8 cellular contexts compared by ENCODE assay signal in genomic region chr3:188389711-188390346, GRCh38.
DNase-seq lines count a peak whose midpoint lies in the region; ATAC-seq, FAIRE-seq and TF ChIP-seq lines count a peak whose summit lies in the region.

No MANE protein-coding gene starts in this region.

- peaks cover 2% of the 10 kb centered on the region for H3K36me3 Mint-ChIP-seq in activated T-helper 1 cell treated with anti-CD3 and anti-CD28 coated beads, Interleukin-12 subunit alpha, Interleukin-12 subunit beta, Interleukin-2, Interleukin-4 antibody, amounts not matched to agents 30 ng/mL and 10 ng/mL and 1 ng/mL, durations not matched to agents 14 hours and 24 hours and 36 hours (ENCODE audit: low read depth)

- CTCF ChIA-PET in HepG2 (lab: Yijun Ruan, JAX; ENCODE audit: low intra/inter-chr PET ratio, low total read pairs), result no interaction called here

- no peaks in the 10 kb centered on the region for H3K9me3 ChIP-seq in liver (ENCODE audit: control insufficient read depth in 4 of 4, low read length in 3 of 4)
- H3K9me3 ChIP-seq in HepG2 (ENCODE audit: low read length), result no peaks in the 10 kb centered on the region
- H3K9me3 ChIP-seq in suprapubic skin, result no peaks in the 10 kb centered on the region

- H3K36me3 ChIP-seq in liver (ENCODE audit: control insufficient read depth in 4 of 4, insufficient read depth in 3 of 4, low read depth in 1 of 4, low read length in 3 of 4) (no peaks in the 10 kb centered on the region), HepG2 (replicated peaks in 1 of 2; ENCODE audit: control insufficient read depth in 1 of 2, insufficient read depth in 2 of 2, low read length in 2 of 2) (no peaks in the 10 kb centered on the region), suprapubic skin (no peaks in the 10 kb centered on the region)

- H3K79me2 ChIP-seq in HepG2 (ENCODE audit: insufficient read depth, low read length), result peaks cover 9% of the 10 kb centered on the region

- in situ Hi-C loops in HepG2 (cut with HindIII; ENCODE audit: extremely low pct_ligation_motif_present, low pct_unique_long_range_greater_than_20kb), result no loop called here

- WGBS in liver, result 85% methylated on average over 5 of the region's 5 CpGs
- WGBS in HepG2 (ENCODE audit: low lambda C conversion rate), result 95% methylated on average over 5 of the region's 5 CpGs
- 30% methylated on average over 5 of the region's 5 CpGs for WGBS in suprapubic skin

- peaks cover 1% of the 10 kb centered on the region for H3K27me3 Mint-ChIP-seq in activated T-helper 1 cell treated with anti-CD3 and anti-CD28 coated beads, Interleukin-12 subunit alpha, Interleukin-12 subunit beta, Interleukin-2, Interleukin-4 antibody, amounts not matched to agents 30 ng/mL and 10 ng/mL and 1 ng/mL, durations not matched to agents 14 hours and 24 hours and 36 hours (ENCODE audit: insufficient read depth)

- no peak overlapping the region for H3K4me3 ChIP-seq in liver (ENCODE audit: low read depth in 1 of 3, low read length in 3 of 3)
- no peak overlapping the region for H3K4me3 ChIP-seq in HepG2 (replicated peaks in 1 of 3; ENCODE audit: insufficient read depth in 1 of 3, low read depth in 2 of 3, low read length in 3 of 3)
- H3K4me3 ChIP-seq in suprapubic skin, result no peak overlapping the region

- no TSS peak for BruUV-seq in HepG2 (replicated peaks; lab: Mats Ljungman, UMichigan)

- H3K4me1 ChIP-seq in liver (ENCODE audit: control insufficient read depth in 4 of 4, insufficient read depth in 4 of 4, low read length in 3 of 4) (peaks cover 0 to 21% (median 15%) of the 10 kb centered on the region in 4 donors), HepG2 (ENCODE audit: insufficient read depth, low read length) (peaks cover 47% of the 10 kb centered on the region), suprapubic skin (peaks cover 35% of the 10 kb centered on the region)

- ATAC-seq in HepG2, result no peak
- peak; percentile 97 for ATAC-seq in HG03342 (IDR thresholded peaks at IDR 0.05; ENCODE audit: unreplicated experiment)

- no peak overlapping the region for H3K4me2 ChIP-seq in HepG2 (ENCODE audit: low read depth, low read length)

- DNase-seq in HepG2 (ENCODE audit: low spot score), result no peak
- DNase-seq in activated T-helper 1 cell treated with anti-CD3 and anti-CD28 coated beads, Interleukin-12 subunit alpha, Interleukin-12 subunit beta, Interleukin-2, Interleukin-4 antibody, amounts not matched to agents 30 ng/mL and 10 ng/mL and 1 ng/mL, durations not matched to agents 14 hours and 24 hours and 36 hours (ENCODE audit: low spot score), result peak; percentile 33
- peak; percentile 74 to 90 for DNase-seq in lung microvascular endothelial cell (ENCODE audit: low read depth in 2 of 2)
- DNase-seq in suprapubic skin (ENCODE audit: low spot score in 2 of 2), result no peak
- no peak for DNase-seq in NCI-H226
- no peak for DNase-seq in NCI-H2029 treated with DMSO at 0.1 percent for 48 hours (lab: John Stamatoyannopoulos, UW)

- H3K27ac Mint-ChIP-seq in activated T-helper 1 cell treated with anti-CD3 and anti-CD28 coated beads, Interleukin-12 subunit alpha, Interleukin-12 subunit beta, Interleukin-2, Interleukin-4 antibody, amounts not matched to agents 30 ng/mL and 10 ng/mL and 1 ng/mL, durations not matched to agents 14 hours and 24 hours and 36 hours, result peak overlapping the region; percentile 86

- TF ChIP-seq POLR2A in HepG2 (IDR thresholded peaks at IDR 0.05; ENCODE audit: insufficient read depth in 1 of 2, low read depth in 2 of 2, low read length in 2 of 2) (no peak), suprapubic skin (IDR thresholded peaks at IDR 0.05) (no peak)

- H3K27me3 ChIP-seq in liver (ENCODE audit: control insufficient read depth in 4 of 4, insufficient read depth in 4 of 4, low read length in 3 of 4) (no peaks in the 10 kb centered on the region), HepG2 (ENCODE audit: control insufficient read depth in 1 of 2, insufficient read depth in 2 of 2, low read length in 2 of 2) (no peaks in the 10 kb centered on the region), suprapubic skin (no peaks in the 10 kb centered on the region)

- H3K9ac ChIP-seq in liver (ENCODE audit: low read depth in 1 of 2, low read length in 2 of 2), result peak overlapping the region in 1 of 2 donors; percentile 11
- H3K9ac ChIP-seq in HepG2 (ENCODE audit: insufficient read depth, low read depth, low read length), result no peak overlapping the region

- H4K20me1 ChIP-seq in HepG2 (ENCODE audit: insufficient read depth, low read length), result no peaks in the 10 kb centered on the region

- peak overlapping the region in 1 of 2 donors; percentile 38 for H3K27ac ChIP-seq in liver (ENCODE audit: low read depth in 1 of 2, low read length in 2 of 2)
- H3K27ac ChIP-seq in HepG2 (ENCODE audit: extremely low read length, insufficient read depth, low read length), result no peak overlapping the region
- peak overlapping the region; percentile 82 for H3K27ac ChIP-seq in suprapubic skin

- POLR2A ChIA-PET in HepG2 (lab: Yijun Ruan, JAX), result no interaction called here

- peak; percentile 10 to 23 for TF ChIP-seq RAD21 in liver (IDR thresholded peaks at IDR 0.05)
- TF ChIP-seq RAD21 in HepG2 (CRISPR knock-in tag; IDR thresholded peaks at IDR 0.05), result no peak

- no peak for TF ChIP-seq EP300 in HepG2 (IDR thresholded peaks at IDR 0.05; ENCODE audit: low read depth in 2 of 2, low read length in 2 of 2)
- no peak for TF ChIP-seq EP300 in HepG2 (CRISPR knock-in tag; IDR thresholded peaks at IDR 0.05; ENCODE audit: borderline replicate concordance)
- TF ChIP-seq EP300 in suprapubic skin (IDR thresholded peaks at IDR 0.05), result no peak

- no peak overlapping the region for H2AFZ ChIP-seq in HepG2 (ENCODE audit: low read length)

- H3K9me3 Mint-ChIP-seq in activated T-helper 1 cell treated with anti-CD3 and anti-CD28 coated beads, Interleukin-12 subunit alpha, Interleukin-12 subunit beta, Interleukin-2, Interleukin-4 antibody, amounts not matched to agents 30 ng/mL and 10 ng/mL and 1 ng/mL, durations not matched to agents 14 hours and 24 hours and 36 hours, result no peaks in the 10 kb centered on the region

- TF ChIP-seq CTCF in liver (IDR thresholded peaks at IDR 0.05; ENCODE audit: low read depth, low read length, missing input control), result no peak
- TF ChIP-seq CTCF in HepG2 (CRISPR knock-in tag; IDR thresholded peaks at IDR 0.05), result no peak
- TF ChIP-seq CTCF in suprapubic skin (IDR thresholded peaks at IDR 0.05), result no peak

- no peak for FAIRE-seq in HepG2 (lab: Jason Lieb, UNC)

- intact Hi-C loops in HepG2 (cut with micrococcal nuclease; ENCODE audit: unreplicated experiment), result no loop called here
- intact Hi-C loops in activated T-helper 1 cell treated with anti-CD3 and anti-CD28 coated beads, Interleukin-12 subunit alpha, Interleukin-12 subunit beta, Interleukin-2, Interleukin-4 antibody, amounts not matched to agents 30 ng/mL and 10 ng/mL and 1 ng/mL, durations not matched to agents 14 hours and 24 hours and 36 hours (cut with micrococcal nuclease), result loop anchor here (1.0 to 2.0 kb wide), 8 partner anchors 10 to 648 kb away; no protein-coding TSS in a partner anchor

- peaks cover 44% of the 10 kb centered on the region for H3K4me1 Mint-ChIP-seq in activated T-helper 1 cell treated with anti-CD3 and anti-CD28 coated beads, Interleukin-12 subunit alpha, Interleukin-12 subunit beta, Interleukin-2, Interleukin-4 antibody, amounts not matched to agents 30 ng/mL and 10 ng/mL and 1 ng/mL, durations not matched to agents 14 hours and 24 hours and 36 hours (ENCODE audit: low read depth)

- peak overlapping the region; percentile 25 for H3K4me3 Mint-ChIP-seq in activated T-helper 1 cell treated with anti-CD3 and anti-CD28 coated beads, Interleukin-12 subunit alpha, Interleukin-12 subunit beta, Interleukin-2, Interleukin-4 antibody, amounts not matched to agents 30 ng/mL and 10 ng/mL and 1 ng/mL, durations not matched to agents 14 hours and 24 hours and 36 hours

TF ChIP-seq in liver, 16 proteins besides CTCF, POLR2A, EP300 and RAD21:
- TF ChIP-seq YY1 (IDR thresholded peaks at IDR 0.05) (no peak), RXRA (IDR thresholded peaks at IDR 0.05) (peak in 1 of 2 donors; percentile 19), FOXA2 (IDR thresholded peaks at IDR 0.05) (no peak)

TF ChIP-seq in HepG2, 621 proteins besides CTCF, POLR2A, EP300 and RAD21:
- TF ChIP-seq RELA (CRISPR knock-in tag; IDR thresholded peaks at IDR 0.05) (no peak), FOXM1 (CRISPR knock-in tag; IDR thresholded peaks at IDR 0.05) (no peak), RCOR2 (CRISPR knock-in tag; IDR thresholded peaks at IDR 0.05) (no peak), HMG20A (CRISPR knock-in tag; IDR thresholded peaks at IDR 0.05; ENCODE audit: borderline replicate concordance) (no peak), CREB3 (CRISPR knock-in tag; IDR thresholded peaks at IDR 0.05) (no peak)

Comparison
In these comparisons a context has a peak if more than half of its experiments do, and no peak if none do; other contexts are left out.
1. DNase-seq: peak in activated T-helper 1 cell treated with anti-CD3 and anti-CD28 coated beads, Interleukin-12 subunit alpha, Interleukin-12 subunit beta, Interleukin-2, Interleukin-4 antibody, amounts not matched to agents 30 ng/mL and 10 ng/mL and 1 ng/mL, durations not matched to agents 14 hours and 24 hours and 36 hours (single experiment) and lung microvascular endothelial cell (2 of 2); none in HepG2 (single experiment), suprapubic skin (0 of 2), NCI-H226 (single experiment) and NCI-H2029 treated with DMSO at 0.1 percent for 48 hours (single experiment).